ENCODE assay signal across 13 cellular contexts in the genomic region with DNA sequence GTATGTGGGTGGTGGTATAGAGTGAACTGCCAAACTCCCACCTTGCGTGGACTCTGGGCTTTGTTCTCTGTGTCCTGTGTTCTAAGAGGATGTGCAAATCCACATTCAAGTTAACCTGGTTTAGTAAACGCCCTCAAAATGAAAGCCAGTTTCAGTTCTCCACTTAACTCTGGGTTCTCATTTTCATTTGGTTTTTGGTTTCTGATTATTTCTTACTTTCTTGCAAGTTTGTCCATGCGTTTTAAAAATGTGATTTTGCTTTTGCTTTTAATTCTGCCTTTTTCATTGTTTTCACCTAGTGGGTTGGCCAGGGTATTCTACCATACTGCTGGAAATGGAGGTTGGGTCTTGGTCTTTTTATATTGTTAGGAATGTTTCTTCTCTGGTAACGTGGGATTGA. TPM values are rescaled to one million over a fixed set of nuclear protein-coding genes. Genes with fewer than 3 reads are reported as not detected.
DNase-seq lines count a peak whose midpoint lies in the region; ATAC-seq and TF ChIP-seq lines count a peak whose summit lies in the region.
"Had no signal": no experiment of that assay in that cellular context is flagged by ENCODE, and none has a peak within 500 bp of the region (broad histone marks: within the 10 kb centered on the region; RNA-seq: fewer than 3 reads in every experiment).

No MANE protein-coding gene starts in this region.

- H3K27me3 ChIP-seq in prostate gland (replicated peaks; ENCODE audit: insufficient read depth) (no peaks in the 10 kb centered on the region), left lung (no peaks in the 10 kb centered on the region)
- H3K27me3 ChIP-seq: gastroesophageal sphincter had no signal

- H3K4me1 Mint-ChIP-seq in activated naive CD8-positive, alpha-beta T cell (ENCODE audit: low read depth), result peaks cover 29% of the 10 kb centered on the region

- no peaks in the 10 kb centered on the region for H3K9me3 ChIP-seq in prostate gland
- H3K9me3 ChIP-seq in left lung, result peaks cover 6 to 9% of the 10 kb centered on the region in 2 donors

- H3K27ac ChIP-seq in prostate gland, result no peak overlapping the region
- no peak overlapping the region for H3K27ac ChIP-seq in left lung
- H3K27ac ChIP-seq: gastroesophageal sphincter had no signal

- ATAC-seq in GM18867 (IDR thresholded peaks at IDR 0.05; ENCODE audit: unreplicated experiment) (peak; percentile 97), GM21390 (IDR thresholded peaks at IDR 0.05; ENCODE audit: unreplicated experiment) (peak; percentile 94), HG03108 (IDR thresholded peaks at IDR 0.05; ENCODE audit: unreplicated experiment) (peak; percentile 96), left lung (no peak), left lobe of liver (no peak)
- ATAC-seq: gastroesophageal sphincter had no signal

- H3K36me3 ChIP-seq in prostate gland (no peaks in the 10 kb centered on the region), left lung (no peaks in the 10 kb centered on the region)

- H3K4me3 ChIP-seq in prostate gland (no peak overlapping the region), left lung (no peak overlapping the region)
- H3K4me3 ChIP-seq: gastroesophageal sphincter had no signal

- intact Hi-C loops in prostate gland (cut with DNase I) (no loop called here), left lung (cut with DNase I) (no loop called here)

- H3K4me3 Mint-ChIP-seq in activated naive CD8-positive, alpha-beta T cell, result peak overlapping the region; percentile 8

- TF ChIP-seq CTCF in prostate gland (IDR thresholded peaks at IDR 0.05), result no peak
- no peak for TF ChIP-seq CTCF in left lung (IDR thresholded peaks at IDR 0.05)

- H3K9me3 Mint-ChIP-seq in activated naive CD8-positive, alpha-beta T cell (ENCODE audit: low read depth), result peaks cover 8% of the 10 kb centered on the region

- WGBS in prostate gland, result 85% methylated on average over 4 of the region's 4 CpGs

- H3K4me1 ChIP-seq in prostate gland (replicated peaks), result no peaks in the 10 kb centered on the region
- no peaks in the 10 kb centered on the region for H3K4me1 ChIP-seq in left lung
- H3K4me1 ChIP-seq: gastroesophageal sphincter had no signal

- no peak for TF ChIP-seq POLR2A in prostate gland (IDR thresholded peaks at IDR 0.05)

- no peaks in the 10 kb centered on the region for H3K27me3 Mint-ChIP-seq in activated naive CD8-positive, alpha-beta T cell

- DNase-seq in prostate gland (ENCODE audit: low spot score) (no peak), NCI-H1417 treated with DMSO at 0.1 percent for 48 hours (lab: John Stamatoyannopoulos, UW) (no peak), left lung (no peak), left lobe of liver (ENCODE audit: low spot score) (no peak)
- DNase-seq: caudate nucleus; KBM-7; OCI-M1; stimulated activated CD4-positive, alpha-beta T cell treated with anti-CD3 and anti-CD28 coated beads, Interleukin-4, amount 100 ng/mL, for 24 hours had no signal

- no peak overlapping the region for H3K27ac Mint-ChIP-seq in activated naive CD8-positive, alpha-beta T cell

- peaks cover 27% of the 10 kb centered on the region for H3K36me3 Mint-ChIP-seq in activated naive CD8-positive, alpha-beta T cell

RNA-seq across cellular contexts. Expression of a gene that starts 38.2 kb away (rescaled TPM):
- 10 to 100 TPM; 21.7 to 27.1 TPM for total RNA-seq in prostate gland
- 100 to 1,000 TPM in 1 of 2 donors, 10 to 100 TPM in 1; 65.3 to 117 TPM for total RNA-seq in left lung
- 7.8 TPM for total RNA-seq in left lobe of liver

Comparison
In these comparisons a context has a peak if more than half of its experiments do, and no peak if none do; other contexts are left out.
1. ATAC-seq: peak in GM18867 (single experiment), GM21390 (single experiment) and HG03108 (single experiment); none in left lung (single experiment) and left lobe of liver (single experiment).